ENCODE assay signal across 8 cellular contexts in genomic region chr22:42780070-42780540, GRCh38. TPM values are rescaled to one million over a fixed set of nuclear protein-coding genes. Genes with fewer than 3 reads are reported as not detected.
DNase-seq lines count a peak whose midpoint lies in the region; ATAC-seq and TF ChIP-seq lines count a peak whose summit lies in the region.

No MANE protein-coding gene starts in this region.

- H2AFZ ChIP-seq in neural cell (ENCODE audit: low read depth, low read length) = peak overlapping the region; percentile 37

- H3K27me3 Mint-ChIP-seq in activated CD4-positive, alpha-beta memory T cell treated with anti-CD3 and anti-CD28 coated beads, Interleukin-2, amount 10 ng/mL, durations not matched to agents 7 days and 5 days = no peaks in the 10 kb centered on the region

- H3K9me3 Mint-ChIP-seq in activated CD4-positive, alpha-beta memory T cell treated with anti-CD3 and anti-CD28 coated beads, Interleukin-2, amount 10 ng/mL, durations not matched to agents 7 days and 5 days = no peaks in the 10 kb centered on the region

- peak; percentile 75 for TF ChIP-seq RAD21 in neural cell (conservative IDR thresholded peaks at IDR 0.05)

- H3K9me3 ChIP-seq in neural cell (ENCODE audit: low read length) = no peaks in the 10 kb centered on the region

- no peak overlapping the region for H3K27ac ChIP-seq in neural cell (ENCODE audit: low read length)

- POLR2A ChIA-PET in activated CD4-positive, alpha-beta memory T cell treated with anti-CD3 and anti-CD28 coated beads, Interleukin-2, amount 10 ng/mL, durations not matched to agents 7 days and 5 days (lab: Charles Lee) = no interaction called here

- ATAC-seq in GM21619 (IDR thresholded peaks at IDR 0.05; ENCODE audit: unreplicated experiment) (no peak), HG03139 (IDR thresholded peaks at IDR 0.05; ENCODE audit: unreplicated experiment) (no peak)

- H3K4me1 Mint-ChIP-seq in activated CD4-positive, alpha-beta memory T cell treated with anti-CD3 and anti-CD28 coated beads, Interleukin-2, amount 10 ng/mL, durations not matched to agents 7 days and 5 days = no peaks in the 10 kb centered on the region

- no peaks in the 10 kb centered on the region for H3K9me2 ChIP-seq in neural cell (ENCODE audit: insufficient read depth, low read length)

- H3K36me3 Mint-ChIP-seq in activated CD4-positive, alpha-beta memory T cell treated with anti-CD3 and anti-CD28 coated beads, Interleukin-2, amount 10 ng/mL, durations not matched to agents 7 days and 5 days (ENCODE audit: low read depth) = no peaks in the 10 kb centered on the region

- DNase-seq in DMS 273 (lab: John Stamatoyannopoulos, UW; ENCODE audit: unreplicated experiment) (peak; percentile 85), HT-29 (ENCODE audit: low spot score) (peak; percentile 75), NCI-H748 treated with DMSO at 0.1 percent for 48 hours (lab: John Stamatoyannopoulos, UW) (peak; percentile 94), fibroblast of peridontal ligament (ENCODE audit: extremely low read depth) (peak; percentile 99)
- peak; percentile 52 for DNase-seq in activated CD4-positive, alpha-beta memory T cell treated with anti-CD3 and anti-CD28 coated beads, Interleukin-2, amount 10 ng/mL, durations not matched to agents 7 days and 5 days

- H3K9ac ChIP-seq in neural cell (ENCODE audit: low read length) = no peak overlapping the region

- H3F3A ChIP-seq in neural cell (ENCODE audit: insufficient read depth, low read length, poor library complexity, severe bottlenecking) = no peaks in the 10 kb centered on the region

- CTCF ChIA-PET in activated CD4-positive, alpha-beta memory T cell treated with anti-CD3 and anti-CD28 coated beads, Interleukin-2, amount 10 ng/mL, durations not matched to agents 7 days and 5 days (lab: Charles Lee) = interaction anchor here (0.8 to 1.7 kb wide), 3 partner anchors 39 to 86 kb away, joined by 3 to 5 read pairs (median 4); no protein-coding TSS in a partner anchor

- H3K4me2 ChIP-seq in neural cell (ENCODE audit: low read length) = no peak overlapping the region

- TF ChIP-seq CTCF in neural cell (IDR thresholded peaks at IDR 0.05; ENCODE audit: poor library complexity, severe bottlenecking) = peak; percentile 84

- H3K36me3 ChIP-seq in neural cell (ENCODE audit: insufficient read depth, low read length) = no peaks in the 10 kb centered on the region

- no peaks in the 10 kb centered on the region for H4K20me1 ChIP-seq in neural cell (ENCODE audit: insufficient read depth)

- H3K4me3 ChIP-seq in neural cell (ENCODE audit: low read length) = no peak overlapping the region

- no peaks in the 10 kb centered on the region for H3K27me3 ChIP-seq in neural cell (ENCODE audit: insufficient read depth, low read depth, low read length)

- H3K79me2 ChIP-seq in neural cell (replicated peaks; ENCODE audit: insufficient read depth, low read length) = no peaks in the 10 kb centered on the region

- TF ChIP-seq EP300 in neural cell (conservative IDR thresholded peaks at IDR 0.05; ENCODE audit: poor library complexity, severe bottlenecking) = no peak

- H3K27ac Mint-ChIP-seq in activated CD4-positive, alpha-beta memory T cell treated with anti-CD3 and anti-CD28 coated beads, Interleukin-2, amount 10 ng/mL, durations not matched to agents 7 days and 5 days = no peak overlapping the region

- no peak overlapping the region for H3K4me3 Mint-ChIP-seq in activated CD4-positive, alpha-beta memory T cell treated with anti-CD3 and anti-CD28 coated beads, Interleukin-2, amount 10 ng/mL, durations not matched to agents 7 days and 5 days

TF ChIP-seq in neural cell, 6 proteins besides CTCF, POLR2A, EP300 and RAD21:
- no peak for TF ChIP-seq EZH2 (IDR thresholded peaks at IDR 0.05; ENCODE audit: borderline replicate concordance, insufficient read depth, low read length, poor library complexity, severe bottlenecking)
- peak; percentile 82 for TF ChIP-seq SMC3 (conservative IDR thresholded peaks at IDR 0.05; ENCODE audit: poor library complexity)

RNA-seq across cellular contexts. Expression of gene A4GALT, which starts 59.4 kb away (rescaled TPM):
- total RNA-seq in HT-29 (2014; rRNA removed; shearing (Covaris generic)) = 36.6 and 49.2 TPM in 2 replicates
- total RNA-seq in activated CD4-positive, alpha-beta memory T cell treated with anti-CD3 and anti-CD28 coated beads, Interleukin-2, amount 10 ng/mL, durations not matched to agents 7 days and 5 days = under 1 TPM; 0.58 to 0.63 TPM
- not detected in 2 replicates for polyA plus RNA-seq in neural cell
- not detected in 2 replicates for polyA minus RNA-seq in neural cell

Comparison
In these comparisons a context has a peak if more than half of its experiments do, and no peak if none do; other contexts are left out.
1. RNA of gene A4GALT, which starts 59.4 kb away (total RNA-seq): 36.6 to 49.2 TPM in HT-29; 0.58 to 0.63 TPM in activated CD4-positive, alpha-beta memory T cell treated with anti-CD3 and anti-CD28 coated beads, Interleukin-2, amount 10 ng/mL, durations not matched to agents 7 days and 5 days; every median in the first group is over 10 times any median in the second.
2. Peak in every context shown above with its lines, with median percentiles within 50 percentile points of each other: DNase-seq.